In the genomic region with DNA sequence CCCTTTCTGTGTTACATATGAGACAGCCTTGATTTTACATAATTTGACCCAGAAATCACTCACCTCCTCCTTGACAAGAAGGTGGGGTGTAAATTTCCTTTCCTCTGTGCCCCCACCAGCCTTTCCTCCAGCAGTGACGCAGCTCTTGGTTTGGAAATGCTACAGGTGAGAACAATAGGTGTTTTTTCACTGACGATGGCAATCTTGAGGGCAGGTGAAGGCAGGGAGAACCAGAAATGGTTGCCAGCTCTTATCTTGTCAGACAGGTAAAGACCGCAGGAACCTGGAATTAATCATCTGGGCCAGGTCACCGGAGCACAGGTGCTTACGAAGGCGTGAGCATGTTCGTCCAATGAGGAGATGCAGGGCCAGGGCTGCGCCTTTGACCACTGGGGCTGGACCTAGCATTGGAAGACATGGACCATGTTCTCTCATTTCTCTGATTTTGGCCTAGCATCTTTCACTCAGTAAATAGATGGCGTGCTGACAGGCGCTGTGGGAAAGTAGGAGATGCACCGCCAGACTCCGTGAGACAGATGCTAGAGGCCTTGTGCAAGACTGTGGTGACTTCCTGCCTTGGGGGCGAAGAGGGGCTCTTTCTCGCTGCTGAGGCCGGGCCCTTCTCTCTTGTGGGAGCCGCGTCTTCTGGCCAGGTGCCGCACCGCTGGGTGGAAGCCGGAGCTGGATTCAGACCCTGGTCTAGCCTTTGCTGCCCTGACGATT, we compare ENCODE assay signal across 19 cellular contexts. TPM values are rescaled to one million over a fixed set of nuclear protein-coding genes. Genes with fewer than 3 reads are reported as not detected.
"Had no signal": no experiment of that assay in that cellular context is flagged by ENCODE, and none has a peak within 500 bp of the region (broad histone marks: within the 10 kb centered on the region; RNA-seq: fewer than 3 reads in every experiment).

No MANE protein-coding gene starts in this region.

- H3K4me3 Mint-ChIP-seq: activated naive CD4-positive, alpha-beta T cell treated with anti-CD3 and anti-CD28 coated beads, Interleukin-2, amount 10 ng/mL, durations not matched to agents 7 days and 5 days; dendritic cell treated with granulocyte-macrophage colony-stimulating factor and Interleukin-4, amounts not matched to agents 40 ng/mL and 50 ng/mL, for 4 days; effector memory CD8-positive, alpha-beta T cell; natural killer cell treated with Interleukin-12 subunit alpha and Interleukin-12 subunit beta and Interleukin-15 and Interleukin-18, amount 100 ng/mL, for 72 hours; stimulated activated naive CD8-positive, alpha-beta T cell treated with anti-CD3 and anti-CD28 coated beads, Interleukin-15, Interleukin-2, amounts not matched to agents 100 ng/mL and 50 ng/mL, for 24 hours had no signal

- ATAC-seq: effector memory CD8-positive, alpha-beta T cell; left lung; natural killer cell treated with Interleukin-12 subunit alpha and Interleukin-12 subunit beta and Interleukin-15 and Interleukin-18, amount 100 ng/mL, for 72 hours had no signal

- H3K36me3 ChIP-seq: heart right ventricle, left lung, vagina had no signal

- H3K27ac Mint-ChIP-seq: activated naive CD4-positive, alpha-beta T cell treated with anti-CD3 and anti-CD28 coated beads, Interleukin-2, amount 10 ng/mL, durations not matched to agents 7 days and 5 days; activated T-helper 2 cell treated with anti-CD3 and anti-CD28 coated beads, Interferon-gamma antibody, Interleukin-2, Interleukin-4, amounts not matched to agents 10 μg/mL and 5 μg/mL and 100 μg/mL, durations not matched to agents 14 hours and 24 hours and 36 hours; dendritic cell treated with granulocyte-macrophage colony-stimulating factor and Interleukin-4, amounts not matched to agents 40 ng/mL and 50 ng/mL, for 4 days; effector memory CD8-positive, alpha-beta T cell; natural killer cell treated with Interleukin-12 subunit alpha and Interleukin-12 subunit beta and Interleukin-15 and Interleukin-18, amount 100 ng/mL, for 72 hours; stimulated activated naive CD8-positive, alpha-beta T cell treated with anti-CD3 and anti-CD28 coated beads, Interleukin-15, Interleukin-2, amounts not matched to agents 100 ng/mL and 50 ng/mL, for 24 hours had no signal

- H3K4me1 Mint-ChIP-seq: activated naive CD4-positive, alpha-beta T cell treated with anti-CD3 and anti-CD28 coated beads, Interleukin-2, amount 10 ng/mL, durations not matched to agents 7 days and 5 days had no signal

- H3K9me3 ChIP-seq: heart right ventricle, left lung, vagina had no signal

- H3K27ac ChIP-seq: heart right ventricle, left lung, vagina had no signal

- H3K36me3 Mint-ChIP-seq: activated naive CD4-positive, alpha-beta T cell treated with anti-CD3 and anti-CD28 coated beads, Interleukin-2, amount 10 ng/mL, durations not matched to agents 7 days and 5 days; natural killer cell treated with Interleukin-12 subunit alpha and Interleukin-12 subunit beta and Interleukin-15 and Interleukin-18, amount 100 ng/mL, for 72 hours had no signal

- H3K4me3 ChIP-seq: heart right ventricle, left lung, vagina had no signal

- H3K9me3 Mint-ChIP-seq: activated naive CD4-positive, alpha-beta T cell treated with anti-CD3 and anti-CD28 coated beads, Interleukin-2, amount 10 ng/mL, durations not matched to agents 7 days and 5 days; activated T-helper 2 cell treated with anti-CD3 and anti-CD28 coated beads, Interferon-gamma antibody, Interleukin-2, Interleukin-4, amounts not matched to agents 10 μg/mL and 5 μg/mL and 100 μg/mL, durations not matched to agents 14 hours and 24 hours and 36 hours; dendritic cell treated with granulocyte-macrophage colony-stimulating factor and Interleukin-4, amounts not matched to agents 40 ng/mL and 50 ng/mL, for 4 days; effector memory CD8-positive, alpha-beta T cell; natural killer cell treated with Interleukin-12 subunit alpha and Interleukin-12 subunit beta and Interleukin-15 and Interleukin-18, amount 100 ng/mL, for 72 hours; stimulated activated naive CD8-positive, alpha-beta T cell treated with anti-CD3 and anti-CD28 coated beads, Interleukin-15, Interleukin-2, amounts not matched to agents 100 ng/mL and 50 ng/mL, for 24 hours had no signal

- DNase-seq: activated CD4-positive, alpha-beta T cell treated with anti-CD3 and anti-CD28 coated beads, Interleukin-2, amount 50 U/mL, for 1 hour; activated CD4-positive, CD25-positive, alpha-beta regulatory T cell; activated naive CD4-positive, alpha-beta T cell treated with anti-CD3 and anti-CD28 coated beads, Interleukin-2, amount 10 ng/mL, durations not matched to agents 7 days and 5 days; activated T-cell treated with anti-CD3 and anti-CD28 coated beads for 4 hours; cerebellar nuclear complex; effector memory CD8-positive, alpha-beta T cell; foreskin melanocyte; heart right ventricle; left lung; mesenchymal stem cell; occipital lobe; stimulated activated CD4-positive, alpha-beta T cell treated with anti-CD3 and anti-CD28 coated beads, Interleukin-4, amount 100 ng/mL, for 1 hour; T-helper 2 cell had no signal

RNA-seq across cellular contexts. Expression of a gene that starts 4.0 kb away (rescaled TPM):
- total RNA-seq: activated CD8-positive, alpha-beta memory T cell treated with anti-CD3 and anti-CD28 coated beads for 36 hours; activated T-helper 2 cell treated with anti-CD3 and anti-CD28 coated beads, Interferon-gamma antibody, Interleukin-2, Interleukin-4, amounts not matched to agents 10 μg/mL and 5 μg/mL and 100 μg/mL, durations not matched to agents 14 hours and 24 hours and 36 hours; left lung; natural killer cell treated with Interleukin-12 subunit alpha and Interleukin-12 subunit beta and Interleukin-15 and Interleukin-18, amount 100 ng/mL, for 72 hours had no signal
